ENCODE assay signal across 10 cellular contexts in the genomic region with DNA sequence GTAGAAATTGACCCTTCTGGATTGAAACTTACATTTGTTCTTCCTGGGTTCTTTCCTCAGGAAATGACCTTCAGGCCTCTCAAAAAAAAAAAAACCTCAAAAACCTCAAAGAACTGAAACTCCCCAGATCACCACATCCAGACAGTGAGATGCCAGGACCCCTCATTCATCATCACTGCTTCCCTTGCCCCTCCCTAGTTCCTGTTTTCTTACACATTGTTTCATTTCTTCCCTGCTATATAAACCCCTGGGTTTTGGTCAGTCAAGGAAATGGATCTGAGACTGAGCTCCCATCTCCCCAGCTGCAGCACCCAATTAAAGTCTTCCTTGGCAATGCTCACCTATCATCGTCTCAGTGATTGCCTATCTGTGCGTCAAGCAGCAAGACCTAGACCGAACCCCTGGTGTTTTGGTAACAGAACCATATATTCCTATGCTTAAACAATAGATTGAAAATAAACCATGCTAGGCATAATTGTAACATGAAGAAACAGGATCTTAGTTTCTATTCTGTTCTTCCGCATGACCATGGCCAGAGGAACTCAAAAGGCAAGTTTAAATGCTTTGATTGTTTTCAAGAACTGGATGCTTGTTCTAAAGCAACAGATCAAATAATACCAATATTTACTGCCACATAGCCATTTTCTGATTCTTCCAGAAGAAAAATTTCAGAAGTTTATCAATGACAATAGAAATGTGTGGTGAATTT.
DNase-seq lines count a peak whose midpoint lies in the region; ATAC-seq, FAIRE-seq and TF ChIP-seq lines count a peak whose summit lies in the region.
"Had no signal": no experiment of that assay in that cellular context is flagged by ENCODE, and none has a peak within 500 bp of the region (broad histone marks: within the 10 kb centered on the region; RNA-seq: fewer than 3 reads in every experiment).

No MANE protein-coding gene starts in this region.

- H3K9me3 Mint-ChIP-seq in activated naive CD4-positive, alpha-beta T cell treated with anti-CD3 and anti-CD28 coated beads, Interleukin-2, amount 50 U/mL, for 24 hours, result no peaks in the 10 kb centered on the region
- H3K9me3 Mint-ChIP-seq in stimulated activated naive CD8-positive, alpha-beta T cell treated with anti-CD3 and anti-CD28 coated beads, Interleukin-15, amount 100 ng/mL, for 72 hours, result no peaks in the 10 kb centered on the region
- H3K9me3 Mint-ChIP-seq: CD8-positive, alpha-beta T cell had no signal

- intact Hi-C loops in endothelial cell of umbilical vein (cut with micrococcal nuclease), result no loop called here
- intact Hi-C loops in aorta (cut with DNase I), result no loop called here

- no peak for TF ChIP-seq POLR2A in endothelial cell of umbilical vein (IDR thresholded peaks at IDR 0.05; ENCODE audit: low read depth, low read length)

- H3K9ac ChIP-seq in endothelial cell of umbilical vein (replicated peaks; ENCODE audit: extremely low read depth, insufficient read depth, low read length), result no peak overlapping the region

- H3K27ac ChIP-seq in endothelial cell of umbilical vein (ENCODE audit: insufficient read depth, low read depth, low read length) (no peak overlapping the region), aorta (ENCODE audit: low read depth in 1 of 2, low read length in 2 of 2) (no peak overlapping the region)

- no peak overlapping the region for H3K27ac Mint-ChIP-seq in activated naive CD4-positive, alpha-beta T cell treated with anti-CD3 and anti-CD28 coated beads, Interleukin-2, amount 50 U/mL, for 24 hours
- H3K27ac Mint-ChIP-seq in stimulated activated naive CD8-positive, alpha-beta T cell treated with anti-CD3 and anti-CD28 coated beads, Interleukin-15, amount 100 ng/mL, for 72 hours, result peak overlapping the region; percentile 22 to 62
- H3K27ac Mint-ChIP-seq: CD8-positive, alpha-beta T cell had no signal

- dilution Hi-C loops in endothelial cell of umbilical vein (cut with MboI; ENCODE audit: extremely low pct_ligation_motif_present, low sequenced_read_pairs), result no loop called here

- no peak for TF ChIP-seq CTCF in endothelial cell of umbilical vein (IDR thresholded peaks at IDR 0.05; ENCODE audit: extremely low read depth in 1 of 2, insufficient read depth in 1 of 2, low read depth in 1 of 2, low read length in 2 of 2)

- H3K36me3 Mint-ChIP-seq in activated naive CD4-positive, alpha-beta T cell treated with anti-CD3 and anti-CD28 coated beads, Interleukin-2, amount 50 U/mL, for 24 hours, result no peaks in the 10 kb centered on the region
- H3K36me3 Mint-ChIP-seq: CD8-positive, alpha-beta T cell had no signal

- no peak for DNase-seq in activated naive CD4-positive, alpha-beta T cell treated with anti-CD3 and anti-CD28 coated beads, Interleukin-2, amount 50 U/mL, for 16 hours
- peak; percentile 21 for DNase-seq in SIG-M5 (lab: John Stamatoyannopoulos, UW)
- peak; percentile 23 for DNase-seq in endothelial cell of umbilical vein (ENCODE audit: low read depth, low spot score)
- DNase-seq in stimulated activated naive CD8-positive, alpha-beta T cell treated with anti-CD3 and anti-CD28 coated beads, Interleukin-15, amount 100 ng/mL, for 72 hours, result peak; percentile 34 to 56
- no peak for DNase-seq in NCI-H128 (lab: John Stamatoyannopoulos, UW; ENCODE audit: unreplicated experiment)
- DNase-seq in kidney glomerular epithelial cell (lab: John Stamatoyannopoulos, UW), result no peak
- no peak for DNase-seq in aorta
- DNase-seq: CD8-positive, alpha-beta T cell; Right ventricle myocardium superior had no signal

- H3K4me1 Mint-ChIP-seq in activated naive CD4-positive, alpha-beta T cell treated with anti-CD3 and anti-CD28 coated beads, Interleukin-2, amount 50 U/mL, for 24 hours, result peaks cover 56% of the 10 kb centered on the region
- H3K4me1 Mint-ChIP-seq in stimulated activated naive CD8-positive, alpha-beta T cell treated with anti-CD3 and anti-CD28 coated beads, Interleukin-15, amount 100 ng/mL, for 72 hours, result peaks cover 74% of the 10 kb centered on the region

- H2AFZ ChIP-seq in endothelial cell of umbilical vein (ENCODE audit: low read depth, low read length), result peak overlapping the region; percentile 26

- peak overlapping the region; percentile 62 for H3K4me3 Mint-ChIP-seq in activated naive CD4-positive, alpha-beta T cell treated with anti-CD3 and anti-CD28 coated beads, Interleukin-2, amount 50 U/mL, for 24 hours
- H3K4me3 Mint-ChIP-seq in stimulated activated naive CD8-positive, alpha-beta T cell treated with anti-CD3 and anti-CD28 coated beads, Interleukin-15, amount 100 ng/mL, for 72 hours, result peak overlapping the region; percentile 65 to 71
- H3K4me3 Mint-ChIP-seq: CD8-positive, alpha-beta T cell had no signal

- H3K4me3 ChIP-seq in endothelial cell of umbilical vein (replicated peaks in 1 of 3; ENCODE audit: insufficient read depth in 1 of 3, low read depth in 1 of 3, low read length in 3 of 3) (no peak overlapping the region), aorta (ENCODE audit: low read length in 2 of 2) (no peak overlapping the region)

- peak; percentile 29 for ATAC-seq in stimulated activated naive CD8-positive, alpha-beta T cell treated with anti-CD3 and anti-CD28 coated beads, Interleukin-15, amount 100 ng/mL, for 72 hours
- no peak for ATAC-seq in aorta (ENCODE audit: low FRiP score)
- ATAC-seq: CD8-positive, alpha-beta T cell had no signal

- no peaks in the 10 kb centered on the region for H3K9me1 ChIP-seq in endothelial cell of umbilical vein (replicated peaks; ENCODE audit: control insufficient read depth, extremely low read depth, insufficient read depth, low read length)

- H3K27me3 ChIP-seq in endothelial cell of umbilical vein (ENCODE audit: control insufficient read depth in 2 of 2, insufficient read depth in 2 of 2, low read length in 2 of 2) (no peaks in the 10 kb centered on the region), aorta (ENCODE audit: control insufficient read depth in 1 of 2, insufficient read depth in 2 of 2, low read length in 1 of 2) (no peaks in the 10 kb centered on the region)

- 63 to 81% methylated on average over 4 of the region's 4 CpGs for WGBS in aorta, 2 donors

- POLR2A ChIA-PET in endothelial cell of umbilical vein (lab: Charles Lee), result no interaction called here

- no peaks in the 10 kb centered on the region for H3K36me3 ChIP-seq in endothelial cell of umbilical vein (ENCODE audit: control insufficient read depth in 2 of 2, extremely low read depth in 1 of 2, insufficient read depth in 2 of 2, low read length in 2 of 2)
- H3K36me3 ChIP-seq in aorta (ENCODE audit: control insufficient read depth in 1 of 2, insufficient read depth in 2 of 2, low read length in 1 of 2), result no peaks in the 10 kb centered on the region

- no peaks in the 10 kb centered on the region for H3K27me3 Mint-ChIP-seq in activated naive CD4-positive, alpha-beta T cell treated with anti-CD3 and anti-CD28 coated beads, Interleukin-2, amount 50 U/mL, for 24 hours
- H3K27me3 Mint-ChIP-seq in stimulated activated naive CD8-positive, alpha-beta T cell treated with anti-CD3 and anti-CD28 coated beads, Interleukin-15, amount 100 ng/mL, for 72 hours, result no peaks in the 10 kb centered on the region

- no TSS peak for BruUV-seq in endothelial cell of umbilical vein (replicated peaks; lab: Mats Ljungman, UMichigan)

- H3K4me1 ChIP-seq in endothelial cell of umbilical vein (ENCODE audit: control insufficient read depth, extremely low read depth, insufficient read depth, low read length) (peaks cover 21% of the 10 kb centered on the region), aorta (ENCODE audit: control insufficient read depth in 1 of 2, insufficient read depth in 2 of 2, low read length in 2 of 2) (no peaks in the 10 kb centered on the region)

- H3K79me2 ChIP-seq in endothelial cell of umbilical vein (ENCODE audit: control insufficient read depth, insufficient read depth, low read length), result no peaks in the 10 kb centered on the region

- H3K4me2 ChIP-seq in endothelial cell of umbilical vein (ENCODE audit: insufficient read depth, low read length), result no peak overlapping the region

- H3K9me3 ChIP-seq in endothelial cell of umbilical vein (replicated peaks; ENCODE audit: control insufficient read depth, insufficient read depth, low read length) (no peaks in the 10 kb centered on the region), aorta (ENCODE audit: control insufficient read depth, low read length) (no peaks in the 10 kb centered on the region)

- CTCF ChIA-PET in endothelial cell of umbilical vein (lab: Charles Lee), result interaction anchor here (1.0 to 1.6 kb wide), 4 partner anchors 8 to 614 kb away, joined by 3 to 9 read pairs (median 4); no protein-coding TSS in a partner anchor

- no peaks in the 10 kb centered on the region for H4K20me1 ChIP-seq in endothelial cell of umbilical vein (replicated peaks; ENCODE audit: control insufficient read depth, extremely low read depth, insufficient read depth, low read length)

- peak; percentile 80 for FAIRE-seq in endothelial cell of umbilical vein (lab: Jason Lieb, UNC)

TF ChIP-seq in endothelial cell of umbilical vein, 7 proteins besides CTCF, POLR2A, EP300 and RAD21:
- TF ChIP-seq MYC (IDR thresholded peaks at IDR 0.05; ENCODE audit: low read depth, low read length) (no peak), GATA2 (IDR thresholded peaks at IDR 0.05; ENCODE audit: insufficient read depth, insufficient read length, low read depth, low read length) (peak; percentile 44), FOS (IDR thresholded peaks at IDR 0.05; ENCODE audit: borderline replicate concordance, insufficient read depth, low read length) (peak; percentile 33), EZH2 (IDR thresholded peaks at IDR 0.05; ENCODE audit: borderline replicate concordance, low read depth, low read length, severe bottlenecking) (no peak), POLR2AphosphoS5 (IDR thresholded peaks at IDR 0.05; ENCODE audit: insufficient read depth, low read depth, low read length) (peak; percentile 21), JUN (IDR thresholded peaks at IDR 0.05; ENCODE audit: borderline replicate concordance, insufficient read depth, insufficient read length, low read depth) (no peak)
- TF ChIP-seq, protein P1, sequence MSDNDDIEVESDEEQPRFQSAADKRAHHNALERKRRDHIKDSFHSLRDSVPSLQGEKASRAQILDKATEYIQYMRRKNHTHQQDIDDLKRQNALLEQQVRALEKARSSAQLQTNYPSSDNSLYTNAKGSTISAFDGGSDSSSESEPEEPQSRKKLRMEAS (IDR thresholded peaks at IDR 0.05; ENCODE audit: insufficient read depth, insufficient read length), result no peak

Comparison
In these comparisons a context has a peak if more than half of its experiments do, and no peak if none do; other contexts are left out.
1. DNase-seq: peak in SIG-M5 (single experiment), endothelial cell of umbilical vein (single experiment) and stimulated activated naive CD8-positive, alpha-beta T cell treated with anti-CD3 and anti-CD28 coated beads, Interleukin-15, amount 100 ng/mL, for 72 hours (2 of 2); none in activated naive CD4-positive, alpha-beta T cell treated with anti-CD3 and anti-CD28 coated beads, Interleukin-2, amount 50 U/mL, for 16 hours (single experiment), NCI-H128 (single experiment), kidney glomerular epithelial cell (single experiment) and aorta (0 of 2).